Comparison of ENCODE assay signal across 13 cellular contexts in the genomic region with DNA sequence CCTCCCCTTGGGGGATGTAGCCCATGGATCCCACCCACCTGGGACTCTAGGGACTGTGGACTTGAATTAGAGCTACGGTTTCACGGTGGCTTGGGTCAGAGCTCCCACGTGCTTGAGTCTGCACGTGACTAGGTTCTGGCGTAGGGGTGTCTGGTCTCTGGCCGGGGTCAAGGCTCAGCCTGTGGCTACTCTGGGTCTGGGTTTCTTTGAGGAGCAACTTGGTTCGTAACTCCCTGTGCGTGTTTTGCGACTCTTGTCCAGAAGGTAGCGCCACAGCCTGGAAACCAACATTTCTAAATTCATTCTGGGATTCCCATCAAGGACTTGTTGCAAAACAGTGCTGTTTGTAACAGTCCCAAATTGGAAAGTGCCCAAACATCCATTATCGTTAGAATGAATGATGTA. TPM values are rescaled to one million over a fixed set of nuclear protein-coding genes. Genes with fewer than 3 reads are reported as not detected.
DNase-seq lines count a peak whose midpoint lies in the region; ATAC-seq and TF ChIP-seq lines count a peak whose summit lies in the region.
"Had no signal": no experiment of that assay in that cellular context is flagged by ENCODE, and none has a peak within 500 bp of the region (broad histone marks: within the 10 kb centered on the region; RNA-seq: fewer than 3 reads in every experiment).

No MANE protein-coding gene starts in this region.

- H3K36me3 Mint-ChIP-seq in CD4-positive, alpha-beta T cell (ENCODE audit: low read depth), result no peaks in the 10 kb centered on the region
- H3K36me3 Mint-ChIP-seq: CD4-positive, CD25-positive, alpha-beta regulatory T cell had no signal

- H3K9me2 ChIP-seq in HCT116 (ENCODE audit: insufficient read depth), result no peaks in the 10 kb centered on the region

- no peak overlapping the region for H2AK5ac ChIP-seq in mesendoderm (ENCODE audit: low read length)

- no peak overlapping the region for H4K5ac ChIP-seq in mesendoderm (ENCODE audit: low read length)

- in situ Hi-C loops in brain microvascular endothelial cell (cut with HindIII; ENCODE audit: low pct_ligation_motif_present, low sequenced_read_pairs), result no loop called here

- no peak overlapping the region for H2BK15ac ChIP-seq in mesendoderm (replicated peaks; ENCODE audit: low read depth)

- DNase-seq in A673 (ENCODE audit: low spot score), result peak; percentile 24
- no peak for DNase-seq in HCT116 (ENCODE audit: low read depth, low spot score)
- no peak for DNase-seq in brain microvascular endothelial cell
- DNase-seq in mesendoderm, result peak; percentile 35
- no peak for DNase-seq in cerebellum (ENCODE audit: low spot score)
- no peak for DNase-seq in CD4-positive, alpha-beta T cell
- DNase-seq in NCI-H82 treated with DMSO at 0.1 percent for 48 hours (lab: John Stamatoyannopoulos, UW; ENCODE audit: unreplicated experiment), result no peak
- no peak for DNase-seq in vagina (ENCODE audit: extremely low spot score in 2 of 2)
- DNase-seq: activated CD8-positive, alpha-beta memory T cell treated with anti-CD3 and anti-CD28 coated beads, Interleukin-2, amount 50 U/mL, for 4 hours; amniotic stem cell; CD4-positive, CD25-positive, alpha-beta regulatory T cell; NCI-H2081 had no signal

- no peaks in the 10 kb centered on the region for H3K9me3 Mint-ChIP-seq in CD4-positive, alpha-beta T cell
- H3K9me3 Mint-ChIP-seq: CD4-positive, CD25-positive, alpha-beta regulatory T cell had no signal

- TF ChIP-seq POLR2A in HCT116 (IDR thresholded peaks at IDR 0.05; ENCODE audit: borderline replicate concordance, extremely low read depth, insufficient read depth, insufficient read length) (no peak), vagina (IDR thresholded peaks at IDR 0.05) (no peak)

- H3K27ac ChIP-seq in A673 (ENCODE audit: low read depth, low read length, poor library complexity, severe bottlenecking) (no peak overlapping the region), HCT116 (ENCODE audit: low read depth, low read length) (no peak overlapping the region), brain microvascular endothelial cell (no peak overlapping the region), mesendoderm (ENCODE audit: low read depth, low read length) (no peak overlapping the region), vagina (no peak overlapping the region)
- no peak overlapping the region for H3K27ac ChIP-seq in CD4-positive, alpha-beta T cell (ENCODE audit: low read depth, low read length)

- H3K18ac ChIP-seq in mesendoderm (ENCODE audit: low read length), result no peak overlapping the region

- H3K79me2 ChIP-seq in HCT116 (ENCODE audit: insufficient read depth, low read length), result peaks cover under 1% of the 10 kb centered on the region; the same call in 1 of the 2 replicates
- no peaks in the 10 kb centered on the region for H3K79me2 ChIP-seq in mesendoderm (ENCODE audit: control insufficient read depth, insufficient read depth, low read length)

- H3K4me2 ChIP-seq in HCT116 (ENCODE audit: low read length), result no peak overlapping the region
- no peak overlapping the region for H3K4me2 ChIP-seq in mesendoderm (ENCODE audit: low read length)
- H3K4me2 ChIP-seq: smooth muscle cell had no signal

- H3K4me1 Mint-ChIP-seq in CD4-positive, alpha-beta T cell (ENCODE audit: low read depth), result peaks cover 39% of the 10 kb centered on the region

- H2AFZ ChIP-seq in HCT116 (ENCODE audit: low read depth, low read length, poor library complexity, severe bottlenecking), result no peak overlapping the region

- no CpG with 5 or more reads among the region's 11 CpGs for WGBS in mesendoderm (ENCODE audit: extremely low coverage, insufficient coverage, low lambda C conversion rate)

- ATAC-seq in HCT116, result no peak
- ATAC-seq in CD4-positive, alpha-beta T cell (ENCODE audit: poor library complexity), result no peak

- H3K4me3 Mint-ChIP-seq in CD4-positive, alpha-beta T cell, result no peak overlapping the region

- CTCF ChIA-PET in A673 (lab: Charles Lee), result no interaction called here
- CTCF ChIA-PET in HCT116 (lab: Charles Lee), result no interaction called here
- CTCF ChIA-PET in CD4-positive, alpha-beta T cell (lab: Charles Lee), result no interaction called here

- H4K8ac ChIP-seq in mesendoderm (ENCODE audit: low read depth, low read length), result no peak overlapping the region

- no peaks in the 10 kb centered on the region for H3K36me3 ChIP-seq in A673 (ENCODE audit: insufficient read depth, low read length, poor library complexity, severe bottlenecking)
- H3K36me3 ChIP-seq in HCT116 (ENCODE audit: control insufficient read depth in 1 of 2, insufficient read depth in 2 of 2, low read length in 2 of 2), result no peaks in the 10 kb centered on the region
- H3K36me3 ChIP-seq in brain microvascular endothelial cell (replicated peaks), result no peaks in the 10 kb centered on the region
- no peaks in the 10 kb centered on the region for H3K36me3 ChIP-seq in mesendoderm (ENCODE audit: control insufficient read depth, insufficient read depth, low read length)
- no peaks in the 10 kb centered on the region for H3K36me3 ChIP-seq in vagina

- peak; percentile 37; the same call in 1 of the 2 replicates for TF ChIP-seq CTCF in A673 (conservative IDR thresholded peaks at IDR 0.05; ENCODE audit: low read depth, low read length)
- peak; percentile 18 to 41 (median 19); a peak in 3 of 6 replicates for TF ChIP-seq CTCF in HCT116 (IDR thresholded peaks at IDR 0.05 in 2 of 3, conservative IDR thresholded peaks at IDR 0.05 in 1 of 3; ENCODE audit: borderline replicate concordance in 1 of 3, insufficient read depth in 1 of 3, low read depth in 2 of 3, low read length in 2 of 3)
- TF ChIP-seq CTCF in brain microvascular endothelial cell (IDR thresholded peaks at IDR 0.05; ENCODE audit: low read depth, low read length, missing control alignments), result peak; percentile 29
- no peak for TF ChIP-seq CTCF in CD4-positive, alpha-beta T cell (IDR thresholded peaks at IDR 0.05)
- TF ChIP-seq CTCF in vagina (IDR thresholded peaks at IDR 0.05), result no peak

- no peak overlapping the region for H2BK5ac ChIP-seq in mesendoderm (ENCODE audit: low read length)

- H3K4me3 ChIP-seq in A673 (ENCODE audit: low read depth, low read length, poor library complexity, severe bottlenecking), result no peak overlapping the region
- no peak overlapping the region for H3K4me3 ChIP-seq in HCT116 (replicated peaks in 1 of 2; ENCODE audit: low read depth in 1 of 2, low read length in 2 of 2)
- H3K4me3 ChIP-seq in brain microvascular endothelial cell (ENCODE audit: low read depth, low read length), result no peak overlapping the region
- H3K4me3 ChIP-seq in mesendoderm (ENCODE audit: low read length), result no peak overlapping the region
- no peak overlapping the region for H3K4me3 ChIP-seq in vagina
- H3K4me3 ChIP-seq: smooth muscle cell had no signal

- H3K27me3 ChIP-seq in A673 (replicated peaks; ENCODE audit: insufficient read depth, low read depth, low read length, poor library complexity), result no peaks in the 10 kb centered on the region
- H3K27me3 ChIP-seq in HCT116 (ENCODE audit: insufficient read depth, low read length), result no peaks in the 10 kb centered on the region
- no peaks in the 10 kb centered on the region for H3K27me3 ChIP-seq in brain microvascular endothelial cell (replicated peaks)
- H3K27me3 ChIP-seq in mesendoderm (ENCODE audit: insufficient read depth, low read length, poor library complexity), result no peaks in the 10 kb centered on the region
- no peaks in the 10 kb centered on the region for H3K27me3 ChIP-seq in CD4-positive, alpha-beta T cell (ENCODE audit: control insufficient read depth, insufficient read depth, low read length)
- no peaks in the 10 kb centered on the region for H3K27me3 ChIP-seq in vagina

- H3K9me3 ChIP-seq in A673 (ENCODE audit: low read depth, low read length, poor library complexity, severe bottlenecking), result no peaks in the 10 kb centered on the region
- H3K9me3 ChIP-seq in HCT116 (ENCODE audit: control insufficient read depth in 1 of 2, insufficient read depth in 1 of 2, low read depth in 1 of 2, low read length in 2 of 2), result no peaks in the 10 kb centered on the region
- H3K9me3 ChIP-seq in CD4-positive, alpha-beta T cell (ENCODE audit: control insufficient read depth, low read length), result no peaks in the 10 kb centered on the region
- no peaks in the 10 kb centered on the region for H3K9me3 ChIP-seq in vagina

- H3K9ac ChIP-seq in HCT116 (ENCODE audit: low read length), result no peak overlapping the region
- H3K9ac ChIP-seq in mesendoderm (ENCODE audit: low read length), result no peak overlapping the region

- RAD21 ChIA-PET in HCT116 (lab: Charles Lee; ENCODE audit: low non-redundant PET in 1 of 2, low total read pairs in 2 of 2, uncharacterized antibody in 2 of 2, unreplicated experiment in 2 of 2), result no interaction called here

- no peak overlapping the region for H2BK120ac ChIP-seq in mesendoderm (ENCODE audit: low read depth, low read length)

- H3K4ac ChIP-seq in mesendoderm (ENCODE audit: low read depth, low read length), result no peak overlapping the region

- no peaks in the 10 kb centered on the region for H3K27me3 Mint-ChIP-seq in CD4-positive, alpha-beta T cell

- no peak overlapping the region for H3K56ac ChIP-seq in mesendoderm (ENCODE audit: low read length)

- H3K27ac Mint-ChIP-seq in CD4-positive, alpha-beta T cell, result no peak overlapping the region
- H3K27ac Mint-ChIP-seq: CD4-positive, CD25-positive, alpha-beta regulatory T cell had no signal

- no TSS peak for BruUV-seq in A673 (replicated peaks; lab: Mats Ljungman, UMichigan)
- BruUV-seq in HCT116 (replicated peaks; lab: Mats Ljungman, UMichigan), result no TSS peak

- H3K4me1 ChIP-seq in A673 (ENCODE audit: insufficient read depth, low read length, poor library complexity, severe bottlenecking), result no peaks in the 10 kb centered on the region
- H3K4me1 ChIP-seq in HCT116 (ENCODE audit: control insufficient read depth in 1 of 2, insufficient read depth in 2 of 2, low read length in 2 of 2), result peaks cover 2 to 12% of the 10 kb centered on the region in 2 experiments; a peak in 3 of 4 replicates
- peaks cover 3% of the 10 kb centered on the region for H3K4me1 ChIP-seq in mesendoderm (ENCODE audit: control insufficient read depth, low read depth, low read length)
- H3K4me1 ChIP-seq in vagina, result peaks cover 21% of the 10 kb centered on the region

- POLR2A ChIA-PET in A673 (lab: Charles Lee; ENCODE audit: low non-redundant PET), result no interaction called here
- POLR2A ChIA-PET in HCT116 (lab: Charles Lee), result no interaction called here
- POLR2A ChIA-PET in CD4-positive, alpha-beta T cell (lab: Charles Lee), result no interaction called here

- no peak overlapping the region for H3K23ac ChIP-seq in mesendoderm (ENCODE audit: low read length)

- H4K20me1 ChIP-seq in HCT116 (ENCODE audit: insufficient read depth), result no peaks in the 10 kb centered on the region

- intact Hi-C loops in A673 (cut with micrococcal nuclease; ENCODE audit: unreplicated experiment) (no loop called here), HCT116 (cut with micrococcal nuclease) (no loop called here), vagina (cut with DNase I) (no loop called here)
- intact Hi-C loops in CD4-positive, alpha-beta T cell (cut with DNase I, micrococcal nuclease), result no loop called here

- no peaks in the 10 kb centered on the region for H3K79me1 ChIP-seq in mesendoderm (ENCODE audit: low read length)

- TF ChIP-seq RAD21 in HCT116 (IDR thresholded peaks at IDR 0.05; ENCODE audit: low read depth), result no peak; the same call in 1 of the 2 replicates

RNA-seq across cellular contexts. Expression of a gene that starts 0.5 kb away (rescaled TPM):
- total RNA-seq in A673 (2021) (not detected in 2 replicates), HCT116 (2021; ENCODE audit: unreplicated experiment) (0.10 TPM), cerebellum (not detected), vagina (9.6 TPM)
- polyA plus RNA-seq in HCT116 (2012), result 0.03 TPM in 1 of 2 replicates, not detected in the other
- 0.06 TPM for polyA plus RNA-seq in mesendoderm (2013, experiment 1 of 2)
- 0.04 TPM for polyA plus RNA-seq in mesendoderm (2013, experiment 2 of 2)
- not detected for total RNA-seq in CD4-positive, alpha-beta T cell
- total RNA-seq: CD4-positive, CD25-positive, alpha-beta regulatory T cell had no signal
- polyA plus RNA-seq: CD4-positive, CD25-positive, alpha-beta regulatory T cell; smooth muscle cell had no signal

RNA-seq across cellular contexts. Expression of a gene that starts 5.7 kb away (rescaled TPM):
- total RNA-seq in A673 (2021) (163 and 177 TPM in 2 replicates), HCT116 (2021; ENCODE audit: unreplicated experiment) (130 TPM), cerebellum (26.0 TPM), vagina (47.1 TPM)
- polyA plus RNA-seq in HCT116 (2012), result 64.6 and 68.0 TPM in 2 replicates
- polyA plus RNA-seq in mesendoderm (2013, experiment 1 of 2), result 74.9 TPM
- polyA plus RNA-seq in mesendoderm (2013, experiment 2 of 2), result 78.6 TPM
- total RNA-seq in CD4-positive, alpha-beta T cell, result 10 to 100 TPM; 58.0 to 58.2 TPM

RNA-seq across cellular contexts. Expression of a gene that starts 23.5 kb away (rescaled TPM):
- total RNA-seq in A673 (2021) (not detected in 2 replicates), HCT116 (2021; ENCODE audit: unreplicated experiment) (2.3 TPM), cerebellum (5.6 TPM), vagina (2.5 TPM)
- polyA plus RNA-seq in HCT116 (2012), result 1.2 and 1.7 TPM in 2 replicates
- 0.73 TPM for polyA plus RNA-seq in mesendoderm (2013, experiment 1 of 2)
- polyA plus RNA-seq in mesendoderm (2013, experiment 2 of 2), result 0.60 TPM
- not detected for total RNA-seq in CD4-positive, alpha-beta T cell
- total RNA-seq: CD4-positive, CD25-positive, alpha-beta regulatory T cell had no signal
- polyA plus RNA-seq: CD4-positive, CD25-positive, alpha-beta regulatory T cell had no signal

Comparison
In these comparisons a context has a peak if more than half of its experiments do, and no peak if none do; other contexts are left out.
1. DNase-seq: peak in A673 (single experiment) and mesendoderm (single experiment); none in HCT116 (single experiment), brain microvascular endothelial cell (single experiment), cerebellum (single experiment), CD4-positive, alpha-beta T cell (0 of 10), NCI-H82 treated with DMSO at 0.1 percent for 48 hours (single experiment) and vagina (0 of 2).
2. CTCF ChIP-seq: peak in A673 (single experiment), HCT116 (3 of 3) and brain microvascular endothelial cell (single experiment); none in CD4-positive, alpha-beta T cell (single experiment) and vagina (0 of 3).